Comparison of ENCODE assay signal across 28 cellular contexts in the genomic region with DNA sequence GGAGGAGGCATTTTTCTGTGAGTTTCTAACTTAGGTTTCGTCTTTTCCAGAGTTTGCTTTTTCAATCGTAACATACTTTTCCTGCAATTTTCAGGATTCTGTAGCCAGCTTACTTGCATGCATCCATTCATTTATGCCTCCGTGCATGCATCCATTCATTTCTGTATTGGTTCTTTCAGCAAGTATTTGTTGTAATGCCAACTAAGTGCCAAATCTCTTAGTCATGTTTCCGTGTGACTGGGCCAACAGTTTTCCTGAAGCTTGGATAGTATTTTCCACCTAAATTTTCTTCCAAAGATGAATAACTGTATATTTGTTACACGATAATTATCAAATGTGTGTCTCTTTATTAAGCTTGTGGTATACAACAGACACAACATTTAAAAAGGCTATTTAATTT. TPM values are rescaled to one million over a fixed set of nuclear protein-coding genes. Genes with fewer than 3 reads are reported as not detected.
DNase-seq lines count a peak whose midpoint lies in the region; ATAC-seq, FAIRE-seq and TF ChIP-seq lines count a peak whose summit lies in the region.
"Had no signal": no experiment of that assay in that cellular context is flagged by ENCODE, and none has a peak within 500 bp of the region (broad histone marks: within the 10 kb centered on the region; RNA-seq: fewer than 3 reads in every experiment).

No MANE protein-coding gene starts in this region.

- H3K36me3 ChIP-seq in SJSA1, result no peaks in the 10 kb centered on the region
- H3K36me3 ChIP-seq: heart right ventricle, lower lobe of right lung, pancreas had no signal

- FAIRE-seq in urothelium cell line (lab: Jason Lieb, UNC), result no peak
- FAIRE-seq: GM12878, islet of Langerhans, pancreas had no signal

- H3K4me3 ChIP-seq in SJSA1, result no peak overlapping the region
- no peak overlapping the region for H3K4me3 ChIP-seq in fibroblast of pulmonary artery (replicated peaks; ENCODE audit: low read depth, low read length)
- H3K4me3 ChIP-seq: GM12878, heart right ventricle, lower lobe of right lung, pancreas had no signal

- no peak for ATAC-seq in GM19023 (IDR thresholded peaks at IDR 0.05; ENCODE audit: unreplicated experiment)
- no peak for ATAC-seq in HG03457 (IDR thresholded peaks at IDR 0.05; ENCODE audit: unreplicated experiment)
- ATAC-seq: GM12878; heart right ventricle; lower lobe of right lung; naive thymus-derived CD8-positive, alpha-beta T cell; pancreas; Right ventricle myocardium inferior had no signal

- H3K27ac ChIP-seq in SJSA1, result peak overlapping the region; percentile 89
- H3K27ac ChIP-seq: heart right ventricle, KMS-11, lower lobe of right lung, pancreas had no signal

- DNase-seq in HCEC 1CT (peak; percentile 6), SJSA1 (ENCODE audit: low read depth in 1 of 2, low spot score in 2 of 2) (peak; percentile 35 to 55), fibroblast of pulmonary artery (ENCODE audit: low read depth) (peak; percentile 12), urothelium cell line (ENCODE audit: low spot score) (peak; percentile 2), COLO668 (lab: John Stamatoyannopoulos, UW; ENCODE audit: unreplicated experiment) (no peak)
- DNase-seq: activated CD4-positive, alpha-beta T cell treated with anti-CD3 and anti-CD28 coated beads, Interleukin-2, amount 10 ng/mL, durations not matched to agents 7 days and 5 days; activated CD8-positive, alpha-beta memory T cell treated with anti-CD3 and anti-CD28 coated beads, Interleukin-2, amount 50 U/mL, for 48 hours; activated gamma-delta T cell; amniotic stem cell; C1 segment of cervical spinal cord; effector memory CD4-positive, alpha-beta T cell; heart right ventricle; lower lobe of right lung; naive thymus-derived CD8-positive, alpha-beta T cell; NCI-H1105; NCI-H2081 treated with DMSO at 0.1 percent for 48 hours; pancreas; stimulated activated CD4-positive, alpha-beta T cell treated with anti-CD3 and anti-CD28 coated beads, Interleukin-1b, Interleukin-23, amount 100 ng/mL, for 48 hours; stimulated activated naive CD4-positive, alpha-beta T cell treated with Interleukin-2 at 50 U/mL for 16 hours; trophoblast cell had no signal

- no peaks in the 10 kb centered on the region for H3K9me3 ChIP-seq in SJSA1 (replicated peaks)
- H3K9me3 ChIP-seq: heart right ventricle, lower lobe of right lung, pancreas had no signal

- H3K27me3 ChIP-seq in SJSA1 (replicated peaks), result no peaks in the 10 kb centered on the region

- H3K4me1 ChIP-seq in SJSA1 (replicated peaks), result peaks cover 22% of the 10 kb centered on the region
- H3K4me1 ChIP-seq: heart right ventricle, lower lobe of right lung, pancreas had no signal

- TF ChIP-seq CTCF in fibroblast of pulmonary artery (IDR thresholded peaks at IDR 0.05; ENCODE audit: low read length, missing control alignments), result no peak

RNA-seq across cellular contexts. Expression of a gene that starts 41.5 kb away (rescaled TPM):
- not detected in 2 replicates for total RNA-seq in SJSA1 (2014; rRNA removed; shearing (Covaris generic))
- total RNA-seq: activated CD4-positive, alpha-beta T cell treated with anti-CD3 and anti-CD28 coated beads, Interleukin-2, amount 10 ng/mL, durations not matched to agents 7 days and 5 days; cerebellum; fibroblast of lung; heart right ventricle; lower lobe of right lung; naive thymus-derived CD8-positive, alpha-beta T cell; pancreas; Right ventricle myocardium inferior had no signal
